In the genomic region with DNA sequence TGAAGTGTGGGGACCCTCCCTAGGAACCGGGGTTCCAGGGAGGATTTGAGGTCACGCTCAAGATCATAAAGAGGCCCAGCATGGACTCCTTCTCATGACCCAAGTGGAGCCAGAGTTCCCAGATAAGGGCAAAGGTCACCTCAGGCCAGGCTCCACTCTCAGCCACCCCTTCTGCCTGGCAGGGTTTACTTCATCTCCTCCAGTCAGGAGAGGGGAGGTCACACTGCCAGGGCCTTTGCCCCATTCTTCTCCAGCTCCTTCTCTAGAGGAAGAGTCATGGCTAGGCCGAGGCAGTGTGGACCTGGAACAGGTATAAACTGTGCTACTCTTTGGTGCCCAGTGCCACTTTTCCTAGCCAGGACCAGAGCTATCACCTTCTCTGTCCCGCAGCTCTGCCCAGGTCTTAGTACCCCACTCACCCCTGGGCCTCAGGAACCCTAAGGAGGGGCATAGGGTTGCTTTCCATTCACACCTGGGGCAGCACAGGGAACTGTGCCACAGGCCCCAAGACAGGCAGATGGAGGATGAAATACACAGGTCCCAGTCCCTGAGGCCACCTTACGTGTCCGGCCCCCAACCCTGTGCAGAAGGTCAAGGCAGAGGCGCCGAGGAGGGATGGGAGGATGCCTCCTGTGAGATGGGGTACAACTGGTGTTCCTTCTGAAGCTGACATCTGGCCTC, we compare ENCODE assay signal across 1 cellular context.
TF ChIP-seq lines count a peak whose summit lies in the region.

No MANE protein-coding gene starts in this region.

TF ChIP-seq in HepG2, 621 proteins besides CTCF, POLR2A, EP300 and RAD21 (continued from another document):
- TF ChIP-seq, protein P1, sequence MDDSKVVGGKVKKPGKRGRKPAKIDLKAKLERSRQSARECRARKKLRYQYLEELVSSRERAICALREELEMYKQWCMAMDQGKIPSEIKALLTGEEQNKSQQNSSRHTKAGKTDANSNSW (CRISPR knock-in tag; IDR thresholded peaks at IDR 0.05; ENCODE audit: borderline replicate concordance) = no peak
- TF ChIP-seq ZNF101 (CRISPR knock-in tag; IDR thresholded peaks at IDR 0.05; ENCODE audit: borderline replicate concordance, low read depth) (no peak), PPARG (CRISPR knock-in tag; conservative IDR thresholded peaks at IDR 0.05) (no peak), ZC3H13 (CRISPR knock-in tag; IDR thresholded peaks at IDR 0.05) (no peak), HNF4G (IDR thresholded peaks at IDR 0.05; ENCODE audit: borderline replicate concordance, low read depth, low read length) (peak; percentile 30; the same call in 1 of the 2 replicates), HNF4G (CRISPR knock-in tag; IDR thresholded peaks at IDR 0.05; ENCODE audit: borderline replicate concordance, low read depth) (no peak; the same call in 1 of the 2 replicates), RXRB (CRISPR knock-in tag; IDR thresholded peaks at IDR 0.05; ENCODE audit: borderline replicate concordance) (0 out of 2 replicates have a peak, but pooled peaks have one; percentile 27), ZC3H4 (CRISPR knock-in tag; IDR thresholded peaks at IDR 0.05; ENCODE audit: borderline replicate concordance) (no peak), ZNF207 (IDR thresholded peaks at IDR 0.05; ENCODE audit: borderline replicate concordance) (no peak), ZFY (CRISPR knock-in tag; IDR thresholded peaks at IDR 0.05) (peak; percentile 36; the same call in 1 of the 2 replicates), ZNF788 (CRISPR knock-in tag; IDR thresholded peaks at IDR 0.05; ENCODE audit: borderline replicate concordance) (peak; percentile 37; the same call in 1 of the 2 replicates), RNF2 (conservative IDR thresholded peaks at IDR 0.05; ENCODE audit: low read depth) (no peak), NCOA1 (CRISPR knock-in tag; IDR thresholded peaks at IDR 0.05) (no peak), MED1 (CRISPR knock-in tag; IDR thresholded peaks at IDR 0.05) (no peak), SIX1 (CRISPR knock-in tag; IDR thresholded peaks at IDR 0.05; ENCODE audit: borderline replicate concordance) (no peak), KDM2A (CRISPR knock-in tag; IDR thresholded peaks at IDR 0.05; ENCODE audit: borderline replicate concordance, low read depth) (no peak)
- TF ChIP-seq, protein P2, sequence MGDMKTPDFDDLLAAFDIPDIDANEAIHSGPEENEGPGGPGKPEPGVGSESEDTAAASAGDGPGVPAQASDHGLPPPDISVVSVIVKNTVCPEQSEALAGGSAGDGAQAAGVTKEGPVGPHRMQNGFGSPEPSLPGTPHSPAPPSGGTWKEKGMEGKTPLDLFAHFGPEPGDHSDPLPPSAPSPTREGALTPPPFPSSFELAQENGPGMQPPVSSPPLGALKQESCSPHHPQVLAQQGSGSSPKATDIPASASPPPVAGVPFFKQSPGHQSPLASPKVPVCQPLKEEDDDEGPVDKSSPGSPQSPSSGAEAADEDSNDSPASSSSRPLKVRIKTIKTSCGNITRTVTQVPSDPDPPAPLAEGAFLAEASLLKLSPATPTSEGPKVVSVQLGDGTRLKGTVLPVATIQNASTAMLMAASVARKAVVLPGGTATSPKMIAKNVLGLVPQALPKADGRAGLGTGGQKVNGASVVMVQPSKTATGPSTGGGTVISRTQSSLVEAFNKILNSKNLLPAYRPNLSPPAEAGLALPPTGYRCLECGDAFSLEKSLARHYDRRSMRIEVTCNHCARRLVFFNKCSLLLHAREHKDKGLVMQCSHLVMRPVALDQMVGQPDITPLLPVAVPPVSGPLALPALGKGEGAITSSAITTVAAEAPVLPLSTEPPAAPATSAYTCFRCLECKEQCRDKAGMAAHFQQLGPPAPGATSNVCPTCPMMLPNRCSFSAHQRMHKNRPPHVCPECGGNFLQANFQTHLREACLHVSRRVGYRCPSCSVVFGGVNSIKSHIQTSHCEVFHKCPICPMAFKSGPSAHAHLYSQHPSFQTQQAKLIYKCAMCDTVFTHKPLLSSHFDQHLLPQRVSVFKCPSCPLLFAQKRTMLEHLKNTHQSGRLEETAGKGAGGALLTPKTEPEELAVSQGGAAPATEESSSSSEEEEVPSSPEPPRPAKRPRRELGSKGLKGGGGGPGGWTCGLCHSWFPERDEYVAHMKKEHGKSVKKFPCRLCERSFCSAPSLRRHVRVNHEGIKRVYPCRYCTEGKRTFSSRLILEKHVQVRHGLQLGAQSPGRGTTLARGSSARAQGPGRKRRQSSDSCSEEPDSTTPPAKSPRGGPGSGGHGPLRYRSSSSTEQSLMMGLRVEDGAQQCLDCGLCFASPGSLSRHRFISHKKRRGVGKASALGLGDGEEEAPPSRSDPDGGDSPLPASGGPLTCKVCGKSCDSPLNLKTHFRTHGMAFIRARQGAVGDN (CRISPR knock-in tag; IDR thresholded peaks at IDR 0.05) = no peak
- TF ChIP-seq, protein P3, sequence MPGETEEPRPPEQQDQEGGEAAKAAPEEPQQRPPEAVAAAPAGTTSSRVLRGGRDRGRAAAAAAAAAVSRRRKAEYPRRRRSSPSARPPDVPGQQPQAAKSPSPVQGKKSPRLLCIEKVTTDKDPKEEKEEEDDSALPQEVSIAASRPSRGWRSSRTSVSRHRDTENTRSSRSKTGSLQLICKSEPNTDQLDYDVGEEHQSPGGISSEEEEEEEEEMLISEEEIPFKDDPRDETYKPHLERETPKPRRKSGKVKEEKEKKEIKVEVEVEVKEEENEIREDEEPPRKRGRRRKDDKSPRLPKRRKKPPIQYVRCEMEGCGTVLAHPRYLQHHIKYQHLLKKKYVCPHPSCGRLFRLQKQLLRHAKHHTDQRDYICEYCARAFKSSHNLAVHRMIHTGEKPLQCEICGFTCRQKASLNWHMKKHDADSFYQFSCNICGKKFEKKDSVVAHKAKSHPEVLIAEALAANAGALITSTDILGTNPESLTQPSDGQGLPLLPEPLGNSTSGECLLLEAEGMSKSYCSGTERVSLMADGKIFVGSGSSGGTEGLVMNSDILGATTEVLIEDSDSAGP (CRISPR knock-in tag; IDR thresholded peaks at IDR 0.05; ENCODE audit: borderline replicate concordance) = peak; percentile 66; the same call in 1 of the 2 replicates
- TF ChIP-seq, protein P4, sequence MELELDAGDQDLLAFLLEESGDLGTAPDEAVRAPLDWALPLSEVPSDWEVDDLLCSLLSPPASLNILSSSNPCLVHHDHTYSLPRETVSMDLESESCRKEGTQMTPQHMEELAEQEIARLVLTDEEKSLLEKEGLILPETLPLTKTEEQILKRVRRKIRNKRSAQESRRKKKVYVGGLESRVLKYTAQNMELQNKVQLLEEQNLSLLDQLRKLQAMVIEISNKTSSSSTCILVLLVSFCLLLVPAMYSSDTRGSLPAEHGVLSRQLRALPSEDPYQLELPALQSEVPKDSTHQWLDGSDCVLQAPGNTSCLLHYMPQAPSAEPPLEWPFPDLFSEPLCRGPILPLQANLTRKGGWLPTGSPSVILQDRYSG (CRISPR knock-in tag; IDR thresholded peaks at IDR 0.05) = peak; percentile 39; the same call in 1 of the 2 replicates
